8 cellular contexts compared by ENCODE assay signal in the genomic region with DNA sequence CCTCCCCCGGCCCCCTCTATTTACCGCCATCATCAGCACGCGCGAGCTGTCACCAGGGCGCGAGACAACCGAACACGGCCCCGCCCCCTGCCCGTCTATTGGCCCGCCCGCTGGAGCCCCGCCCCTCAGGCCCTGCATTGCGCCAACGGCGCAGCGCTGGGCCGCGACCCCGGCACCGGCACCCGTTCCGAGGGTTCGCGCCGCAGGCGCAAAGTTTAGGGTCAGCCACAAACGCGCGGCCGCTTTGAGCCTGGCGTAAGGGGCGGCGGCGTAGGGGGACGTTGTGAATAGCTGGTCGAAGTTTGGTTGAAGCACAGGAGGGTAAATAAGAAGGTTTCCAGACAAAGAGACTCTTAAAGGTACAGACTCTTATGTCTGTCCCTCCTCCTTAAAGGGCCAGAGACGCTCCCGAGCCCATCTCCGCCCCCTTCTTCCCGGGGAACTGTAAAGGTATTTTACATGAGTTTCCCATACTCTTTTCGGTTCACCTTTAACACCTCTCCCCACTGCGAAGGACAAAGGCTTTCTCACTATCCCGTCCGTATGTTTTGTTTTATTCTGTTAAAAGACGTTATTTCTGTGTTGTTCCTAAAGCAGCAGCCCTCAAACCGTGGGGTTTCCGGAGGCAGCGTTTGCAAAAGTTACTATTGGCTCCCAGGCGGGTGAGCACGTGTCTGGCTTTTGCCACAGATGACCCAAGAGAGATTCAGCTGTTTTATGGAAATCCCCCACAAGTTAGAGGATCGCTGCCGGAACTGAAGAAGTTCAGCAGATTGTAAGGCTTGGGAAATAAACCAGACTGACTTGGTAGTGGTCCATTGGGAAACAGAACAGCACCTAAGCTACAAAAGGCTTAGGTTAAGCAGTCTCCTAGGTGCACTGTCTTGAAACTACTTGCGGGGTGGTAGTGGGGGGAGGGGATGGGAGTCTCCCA. TPM values are rescaled to one million over a fixed set of nuclear protein-coding genes. Genes with fewer than 3 reads are reported as not detected.
DNase-seq lines count a peak whose midpoint lies in the region; ATAC-seq and TF ChIP-seq lines count a peak whose summit lies in the region.

A gene (minus strand): TSS at position 76 of the 934 bp plus-strand sequence. CDS start 88,392 bp downstream, outside the sequence.

- TF ChIP-seq POLR2A in IMR-90 (IDR thresholded peaks at IDR 0.05; ENCODE audit: low read depth, low read length): peak; percentile 72

- dilution Hi-C loops in IMR-90 (cut with HindIII; ENCODE audit: low sequenced_read_pairs, unreplicated experiment): no loop called here

- H3K4me3 ChIP-seq in IMR-90 (ENCODE audit: insufficient read depth, low read depth, low read length): peak within 1 kb of the TSS; percentile 91
- peak within 1 kb of the TSS; percentile 88 for H3K4me3 ChIP-seq in OCI-LY3 (ENCODE audit: low read length)
- H3K4me3 ChIP-seq in esophagus (ENCODE audit: low read depth in 1 of 2, low read length in 2 of 2): peak within 1 kb of the TSS; percentile 75 to 78
- peak within 1 kb of the TSS; percentile 76 for H3K4me3 ChIP-seq in mucosa of stomach (ENCODE audit: low read length)

- H3K79me1 ChIP-seq in IMR-90 (ENCODE audit: low read depth in 1 of 2, low read length in 2 of 2): peaks cover 7 to 17% of the 10 kb centered on the region in 2 experiments; a peak in 3 of 4 replicates

- H2AK9ac ChIP-seq in IMR-90 (replicated peaks; ENCODE audit: low read depth, low read length, poor library complexity): peak within 1 kb of the TSS; percentile 94

- H3K4me2 ChIP-seq in IMR-90 (ENCODE audit: low read depth, low read length) (peak within 1 kb of the TSS; percentile 86), OCI-LY3 (ENCODE audit: low read length) (peak within 1 kb of the TSS; percentile 98)

- H3K18ac ChIP-seq in IMR-90 (ENCODE audit: low read depth, low read length): peak within 1 kb of the TSS; percentile 50; the same call in 1 of the 2 replicates

- TF ChIP-seq CTCF in IMR-90 (conservative IDR thresholded peaks at IDR 0.05; ENCODE audit: low read depth, low read length) (0 out of 2 replicates have a peak, but pooled peaks have one; percentile 8), OCI-LY3 (IDR thresholded peaks at IDR 0.05; ENCODE audit: low read depth, low read length) (no peak)

- POLR2A ChIA-PET in IMR-90 (lab: Charles Lee; ENCODE audit: unreplicated experiment): interaction anchor here (0.6 kb wide), 1 partner anchor 80 kb away, joined by 4 read pairs; no protein-coding TSS in a partner anchor

- CTCF ChIA-PET in IMR-90 (lab: Yijun Ruan, JAX): interaction anchor here (0.6 to 1.0 kb wide), 3 partner anchors 46 to 172 kb away, joined by 3 to 4 read pairs (median 3); a partner anchor contains a TSS

- intact Hi-C loops in IMR-90 (cut with micrococcal nuclease): loop anchor here (1.0 to 2.0 kb wide), 2 partner anchors 49 to 149 kb away; no protein-coding TSS in a partner anchor

- H3K79me2 ChIP-seq in OCI-LY3 (ENCODE audit: low read length): no peaks in the 10 kb centered on the region; the same call in none of the 2 replicates

- H2BK5ac ChIP-seq in IMR-90 (ENCODE audit: low read depth, low read length, poor library complexity, severe bottlenecking): peak within 1 kb of the TSS; percentile 83

- in situ Hi-C loops in IMR-90 (cut with MboI; ENCODE audit: low sequenced_read_pairs): no loop called here

- H2AFZ ChIP-seq in IMR-90 (replicated peaks; ENCODE audit: low read length, poor library complexity): peak within 1 kb of the TSS; percentile 98
- H2AFZ ChIP-seq in OCI-LY3 (ENCODE audit: low read depth, low read length): peak within 1 kb of the TSS; percentile 93

- H3K9me3 ChIP-seq in IMR-90 (ENCODE audit: control insufficient read depth, insufficient read depth, low read length): no peaks in the 10 kb centered on the region
- H3K9me3 ChIP-seq in OCI-LY3 (ENCODE audit: insufficient read depth, low read length): no peaks in the 10 kb centered on the region
- no peaks in the 10 kb centered on the region for H3K9me3 ChIP-seq in esophagus (ENCODE audit: control insufficient read depth in 2 of 2, insufficient read depth in 1 of 2, low read depth in 1 of 2, low read length in 1 of 2)
- no peaks in the 10 kb centered on the region for H3K9me3 ChIP-seq in mucosa of stomach (ENCODE audit: control insufficient read depth, low read length)

- H3K4me1 ChIP-seq in IMR-90 (ENCODE audit: control insufficient read depth, insufficient read depth, low read length): peaks cover 2% of the 10 kb centered on the region; the same call in 1 of the 2 replicates
- H3K4me1 ChIP-seq in OCI-LY3 (ENCODE audit: low read length): peaks cover 16% of the 10 kb centered on the region
- H3K4me1 ChIP-seq in esophagus (ENCODE audit: control insufficient read depth in 2 of 2, insufficient read depth in 2 of 2, low read length in 1 of 2): peaks cover 0 to 6% of the 10 kb centered on the region in 2 donors
- H3K4me1 ChIP-seq in mucosa of stomach (ENCODE audit: control insufficient read depth, insufficient read depth, low read length): no peaks in the 10 kb centered on the region

- H3K36me3 ChIP-seq in IMR-90 (ENCODE audit: control insufficient read depth, insufficient read depth, low read length) (peaks cover 2% of the 10 kb centered on the region), OCI-LY3 (replicated peaks; ENCODE audit: low read depth, low read length) (no peaks in the 10 kb centered on the region), esophagus (ENCODE audit: control insufficient read depth in 2 of 2, insufficient read depth in 2 of 2, low read length in 1 of 2) (peaks cover 0 to 2% of the 10 kb centered on the region in 2 donors), mucosa of stomach (ENCODE audit: control insufficient read depth, insufficient read depth, low read length) (no peaks in the 10 kb centered on the region)

- H2BK20ac ChIP-seq in IMR-90 (ENCODE audit: low read depth, low read length): no peak within 1 kb of the TSS

- peak within 1 kb of the TSS; percentile 53 to 89; a peak in 3 of 4 replicates for H4K8ac ChIP-seq in IMR-90 (ENCODE audit: low read depth in 2 of 2, low read length in 2 of 2)

- H2AK5ac ChIP-seq in IMR-90 (ENCODE audit: low read depth, low read length): peak within 1 kb of the TSS; percentile 67

- no peak for TF ChIP-seq RAD21 in IMR-90 (IDR thresholded peaks at IDR 0.05; ENCODE audit: low read length)

- DNase-seq in DMS153 (lab: John Stamatoyannopoulos, UW): peak; percentile 60
- peak; percentile 87 for DNase-seq in IMR-90
- DNase-seq in activated T-cell treated with anti-CD3 and anti-CD28 coated beads for 24 hours (ENCODE audit: low read depth): peak; percentile 89
- DNase-seq in stimulated activated CD8-positive, alpha-beta memory T cell treated with anti-CD3 and anti-CD28 coated beads, Interleukin-7, amount 100 ng/mL, for 1 hour (ENCODE audit: low read depth in 2 of 2): peak; percentile 85

- H3K14ac ChIP-seq in IMR-90 (replicated peaks; ENCODE audit: low read depth, low read length): peak within 1 kb of the TSS; percentile 36; the same call in 1 of the 2 replicates

- no TSS peak for BruUV-seq in IMR-90 (replicated peaks; lab: Mats Ljungman, UMichigan)

- peak within 1 kb of the TSS; percentile 86 for H3K27ac ChIP-seq in IMR-90 (ENCODE audit: insufficient read depth, low read length)
- H3K27ac ChIP-seq in OCI-LY3 (ENCODE audit: low read length): peak within 1 kb of the TSS; percentile 81
- H3K27ac ChIP-seq in esophagus (ENCODE audit: low read depth in 2 of 2, low read length in 1 of 2): peak within 1 kb of the TSS; percentile 60 to 76

- H4K91ac ChIP-seq in IMR-90 (ENCODE audit: insufficient read depth, low read depth, low read length): no peak within 1 kb of the TSS; the same call in 1 of the 2 replicates

- peak within 1 kb of the TSS; percentile 23; the same call in 1 of the 2 replicates for H4K5ac ChIP-seq in IMR-90 (ENCODE audit: low read depth, low read length)

- H4K20me1 ChIP-seq in IMR-90 (ENCODE audit: insufficient read depth, low read length) (no peaks in the 10 kb centered on the region; the same call in 1 of the 2 replicates), OCI-LY3 (ENCODE audit: insufficient read depth, low read length) (no peaks in the 10 kb centered on the region)

- H3K9ac ChIP-seq in IMR-90 (ENCODE audit: low read depth, low read length): peak within 1 kb of the TSS; percentile 77
- peak within 1 kb of the TSS; percentile 88 for H3K9ac ChIP-seq in OCI-LY3 (ENCODE audit: low read length)
- H3K9ac ChIP-seq in mucosa of stomach (ENCODE audit: low read length): peak within 1 kb of the TSS; percentile 77

- peak within 1 kb of the TSS; percentile 57 for H3K56ac ChIP-seq in IMR-90 (ENCODE audit: extremely low read depth, insufficient read depth, low read length)

- WGBS in IMR-90 (ENCODE audit: extremely low coverage in 2 of 2, insufficient read length in 1 of 2), 2 experiments: 5% methylated on average over 8 of the region's 55 CpGs; no CpG with 5 or more reads in 1 of the 2 experiments
- WGBS in esophagus, 2 donors: 0 to 1% methylated on average over 55 of the region's 55 CpGs

- peak within 1 kb of the TSS; percentile 70; the same call in 1 of the 2 replicates for H2BK120ac ChIP-seq in IMR-90 (ENCODE audit: low read depth, low read length)

- peaks cover 3% of the 10 kb centered on the region; the same call in 1 of the 2 replicates for H3K9me1 ChIP-seq in IMR-90 (ENCODE audit: insufficient read depth, low read length)

- H3K23ac ChIP-seq in IMR-90 (ENCODE audit: low read depth, low read length): peak within 1 kb of the TSS; percentile 90

- ATAC-seq in GM21529 (IDR thresholded peaks at IDR 0.05; ENCODE audit: unreplicated experiment) (peak; percentile 82), IMR-90 (ENCODE audit: low read depth) (peak; percentile 98)

- H3K27me3 ChIP-seq in IMR-90 (ENCODE audit: control insufficient read depth, insufficient read depth, low read length) (no peaks in the 10 kb centered on the region), OCI-LY3 (ENCODE audit: low read depth, low read length) (no peaks in the 10 kb centered on the region), esophagus (ENCODE audit: control insufficient read depth in 1 of 2, insufficient read depth in 2 of 2, low read length in 2 of 2) (no peaks in the 10 kb centered on the region), mucosa of stomach (ENCODE audit: control insufficient read depth, insufficient read depth, low read length) (no peaks in the 10 kb centered on the region)

- H3K4ac ChIP-seq in IMR-90 (ENCODE audit: low read depth, low read length): peak within 1 kb of the TSS; percentile 70

- H2BK15ac ChIP-seq in IMR-90 (ENCODE audit: low read depth, low read length): peak within 1 kb of the TSS; percentile 70; the same call in 1 of the 3 replicates

TF ChIP-seq in IMR-90, 13 proteins besides CTCF, POLR2A, EP300 and RAD21 (continues in another document):
- TF ChIP-seq MAZ (IDR thresholded peaks at IDR 0.05; ENCODE audit: borderline replicate concordance, low read depth, low read length) (peak; percentile 42; the same call in 1 of the 2 replicates), CEBPB (IDR thresholded peaks at IDR 0.05; ENCODE audit: low read depth, low read length) (peak; percentile 58), RCOR1 (IDR thresholded peaks at IDR 0.05; ENCODE audit: insufficient replicate concordance, low read length) (no peak)

RNA-seq across cellular contexts. Expression of the gene that starts here (rescaled TPM):
- 1.4 TPM in 2 replicates for total RNA-seq in IMR-90 (2012; rRNA removed)
- polyA plus RNA-seq in IMR-90 (2012; rRNA removed) (1.4 and 2.1 TPM in 2 replicates), esophagus (1 to 10 TPM in 1 of 2 donors, under 1 TPM in 1; 0.69 to 1.0 TPM)
- 0.55 and 0.92 TPM in 2 replicates for polyA plus RNA-seq in IMR-90 (2012; cell fraction: cytosol; rRNA removed)
- 9.5 and 9.8 TPM in 2 replicates for polyA plus RNA-seq in IMR-90 (2012; cell fraction: nucleus; rRNA removed; ENCODE audit: low replicate concordance)

Comparison
In these comparisons a context has a peak if more than half of its experiments do, and no peak if none do; other contexts are left out.
1. Peak in every context shown above with its lines: DNase-seq, ATAC-seq, H3K4me3 ChIP-seq and H3K27ac ChIP-seq.